8 cellular contexts compared by ENCODE assay signal in the genomic region with DNA sequence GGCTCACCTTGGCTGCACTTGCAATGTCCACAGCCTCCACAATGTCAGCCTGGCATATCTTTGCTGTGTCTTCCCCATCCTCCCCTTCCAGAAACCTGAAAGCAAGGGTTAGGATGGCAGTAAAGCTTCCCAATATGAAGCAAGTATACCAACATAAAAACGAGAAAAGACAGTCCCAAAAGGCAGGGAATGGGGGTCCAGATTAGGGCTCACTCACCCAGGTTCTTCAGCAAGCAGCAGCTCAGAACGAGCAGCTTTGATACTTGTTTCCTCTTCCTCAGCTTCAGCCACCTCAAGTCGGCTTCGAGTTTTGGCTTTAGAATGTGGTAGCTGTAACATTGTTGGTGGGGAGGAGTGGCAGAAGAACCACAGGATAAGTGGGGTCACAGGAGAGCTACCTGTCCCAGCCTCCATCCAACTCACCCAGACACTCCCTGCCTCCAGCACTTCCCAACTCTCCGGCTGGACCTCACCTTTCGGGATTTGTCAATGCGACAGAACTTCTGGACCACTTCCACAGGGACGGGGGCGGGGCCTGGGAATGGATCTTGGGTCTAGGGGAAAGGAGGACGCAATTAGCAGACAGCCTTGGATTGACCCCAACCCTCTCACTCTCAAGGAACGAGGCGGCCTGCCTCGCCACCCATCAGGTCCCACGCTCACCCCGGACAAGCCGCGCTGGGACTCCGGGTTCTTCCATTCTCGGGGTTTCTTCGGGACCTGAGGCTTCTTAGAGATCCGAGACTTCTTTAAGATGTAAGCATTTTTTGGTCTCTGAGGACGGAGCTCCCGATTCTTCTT. TPM values are rescaled to one million over a fixed set of nuclear protein-coding genes. Genes with fewer than 3 reads are reported as not detected.
DNase-seq lines count a peak whose midpoint lies in the region; ATAC-seq and TF ChIP-seq lines count a peak whose summit lies in the region.

No MANE protein-coding gene starts in this region.

- H3K36me3 Mint-ChIP-seq in activated CD4-positive, alpha-beta T cell treated with anti-CD3 and anti-CD28 coated beads, Interleukin-2, amount 10 ng/mL, durations not matched to agents 7 days and 5 days (ENCODE audit: low read depth) = peaks cover 37% of the 10 kb centered on the region
- peaks cover 34% of the 10 kb centered on the region for H3K36me3 Mint-ChIP-seq in activated naive CD8-positive, alpha-beta T cell treated with anti-CD3 and anti-CD28 coated beads for 36 hours

- peaks cover 44% of the 10 kb centered on the region for H3K4me1 Mint-ChIP-seq in activated CD4-positive, alpha-beta T cell treated with anti-CD3 and anti-CD28 coated beads, Interleukin-2, amount 10 ng/mL, durations not matched to agents 7 days and 5 days
- peaks cover 26% of the 10 kb centered on the region for H3K4me1 Mint-ChIP-seq in activated naive CD8-positive, alpha-beta T cell treated with anti-CD3 and anti-CD28 coated beads for 36 hours

- H3K4me1 ChIP-seq in left lung (peaks cover 14 to 38% of the 10 kb centered on the region in 2 donors), tibial artery (peaks cover 4 to 25% (median 22%) of the 10 kb centered on the region in 4 donors)

- H3K27me3 ChIP-seq in left lung (no peaks in the 10 kb centered on the region), tibial artery (no peaks in the 10 kb centered on the region)

- H3K27me3 Mint-ChIP-seq in activated CD4-positive, alpha-beta T cell treated with anti-CD3 and anti-CD28 coated beads, Interleukin-2, amount 10 ng/mL, durations not matched to agents 7 days and 5 days = no peaks in the 10 kb centered on the region
- H3K27me3 Mint-ChIP-seq in activated naive CD8-positive, alpha-beta T cell treated with anti-CD3 and anti-CD28 coated beads for 36 hours = no peaks in the 10 kb centered on the region

- peak overlapping the region; percentile 96 for H3K4me3 Mint-ChIP-seq in activated CD4-positive, alpha-beta T cell treated with anti-CD3 and anti-CD28 coated beads, Interleukin-2, amount 10 ng/mL, durations not matched to agents 7 days and 5 days
- H3K4me3 Mint-ChIP-seq in activated naive CD8-positive, alpha-beta T cell treated with anti-CD3 and anti-CD28 coated beads for 36 hours = peak overlapping the region; percentile 99

- ATAC-seq in left lung (no peak), HG02885 (IDR thresholded peaks at IDR 0.05; ENCODE audit: poor library complexity, unreplicated experiment) (no peak), GM19035 (IDR thresholded peaks at IDR 0.05; ENCODE audit: unreplicated experiment) (no peak)

- peaks cover 0 to 71% of the 10 kb centered on the region in 2 donors for H3K36me3 ChIP-seq in left lung
- peaks cover 31 to 66% (median 54%) of the 10 kb centered on the region in 3 donors for H3K36me3 ChIP-seq in tibial artery

- peak overlapping the region; percentile 66 to 83 for H3K4me3 ChIP-seq in left lung
- H3K4me3 ChIP-seq in tibial artery = peak overlapping the region; percentile 73 to 79

- DNase-seq in activated CD4-positive, alpha-beta T cell treated with anti-CD3 and anti-CD28 coated beads, Interleukin-2, amount 10 ng/mL, durations not matched to agents 7 days and 5 days = no peak
- no peak for DNase-seq in activated CD4-positive, alpha-beta T cell treated with anti-CD3 and anti-CD28 coated beads for 48 hours
- no peak for DNase-seq in activated naive CD8-positive, alpha-beta T cell treated with anti-CD3 and anti-CD28 coated beads for 36 hours
- DNase-seq in left lung (no peak), tibial artery (no peak), activated gamma-delta T cell (lab: John Stamatoyannopoulos, UW) (no peak)

- POLR2A ChIA-PET in activated CD4-positive, alpha-beta T cell treated with anti-CD3 and anti-CD28 coated beads, Interleukin-2, amount 10 ng/mL, durations not matched to agents 7 days and 5 days (lab: Charles Lee) = interaction anchor here (0.7 to 2.3 kb wide), 3 partner anchors 11 to 408 kb away, joined by 3 to 11 read pairs (median 3); a partner anchor contains a TSS

- CTCF ChIA-PET in activated CD4-positive, alpha-beta T cell treated with anti-CD3 and anti-CD28 coated beads, Interleukin-2, amount 10 ng/mL, durations not matched to agents 7 days and 5 days (lab: Charles Lee) = interaction anchor here (0.7 to 2.7 kb wide), 9 partner anchors 7 to 450 kb away, joined by 3 to 19 read pairs (median 5); a partner anchor contains a TSS

- H3K9me3 Mint-ChIP-seq in activated CD4-positive, alpha-beta T cell treated with anti-CD3 and anti-CD28 coated beads, Interleukin-2, amount 10 ng/mL, durations not matched to agents 7 days and 5 days = no peaks in the 10 kb centered on the region
- H3K9me3 Mint-ChIP-seq in activated naive CD8-positive, alpha-beta T cell treated with anti-CD3 and anti-CD28 coated beads for 36 hours = no peaks in the 10 kb centered on the region

- TF ChIP-seq CTCF in left lung (IDR thresholded peaks at IDR 0.05) = no peak
- TF ChIP-seq CTCF in tibial artery (IDR thresholded peaks at IDR 0.05) = no peak

- intact Hi-C loops in left lung (cut with DNase I) = no loop called here
- intact Hi-C loops in tibial artery (cut with DNase I; ENCODE audit: low total_unique reads) = no loop called here

- peak overlapping the region; percentile 82 for H3K27ac Mint-ChIP-seq in activated CD4-positive, alpha-beta T cell treated with anti-CD3 and anti-CD28 coated beads, Interleukin-2, amount 10 ng/mL, durations not matched to agents 7 days and 5 days
- H3K27ac Mint-ChIP-seq in activated naive CD8-positive, alpha-beta T cell treated with anti-CD3 and anti-CD28 coated beads for 36 hours = peak overlapping the region; percentile 97

- H3K9me3 ChIP-seq in left lung = no peaks in the 10 kb centered on the region
- no peaks in the 10 kb centered on the region for H3K9me3 ChIP-seq in tibial artery

- H3K27ac ChIP-seq in left lung (peak overlapping the region; percentile 68 to 77), tibial artery (peak overlapping the region; percentile 69 to 81)

RNA-seq across cellular contexts. Expression of a gene that starts 0.7 kb away (rescaled TPM):
- 10 to 100 TPM; 53.4 to 54.8 TPM for total RNA-seq in activated CD4-positive, alpha-beta T cell treated with anti-CD3 and anti-CD28 coated beads, Interleukin-2, amount 10 ng/mL, durations not matched to agents 7 days and 5 days
- total RNA-seq in activated naive CD8-positive, alpha-beta T cell treated with anti-CD3 and anti-CD28 coated beads for 36 hours = 100 to 1,000 TPM; 105 to 107 TPM
- 10 to 100 TPM; 26.6 to 42.0 TPM for total RNA-seq in left lung

RNA-seq across cellular contexts. Expression of a gene that starts 1.1 kb away (rescaled TPM):
- 10 to 100 TPM; 57.0 to 67.2 TPM for total RNA-seq in activated CD4-positive, alpha-beta T cell treated with anti-CD3 and anti-CD28 coated beads, Interleukin-2, amount 10 ng/mL, durations not matched to agents 7 days and 5 days
- total RNA-seq in activated naive CD8-positive, alpha-beta T cell treated with anti-CD3 and anti-CD28 coated beads for 36 hours = 100 to 1,000 TPM; 106 to 107 TPM
- 10 to 100 TPM; 37.7 to 43.0 TPM for total RNA-seq in left lung

RNA-seq across cellular contexts. Expression of a gene that starts 10.4 kb away (rescaled TPM):
- 10 to 100 TPM; 52.6 to 52.8 TPM for total RNA-seq in activated CD4-positive, alpha-beta T cell treated with anti-CD3 and anti-CD28 coated beads, Interleukin-2, amount 10 ng/mL, durations not matched to agents 7 days and 5 days
- 10 to 100 TPM; 15.0 to 17.7 TPM for total RNA-seq in activated naive CD8-positive, alpha-beta T cell treated with anti-CD3 and anti-CD28 coated beads for 36 hours
- 10 to 100 TPM; 83.3 to 94.6 TPM for total RNA-seq in left lung

RNA-seq across cellular contexts. Expression of a gene that starts 11.4 kb away (rescaled TPM):
- 10 to 100 TPM; 18.3 to 21.5 TPM for total RNA-seq in activated CD4-positive, alpha-beta T cell treated with anti-CD3 and anti-CD28 coated beads, Interleukin-2, amount 10 ng/mL, durations not matched to agents 7 days and 5 days
- 1 to 10 TPM; 1.8 to 2.1 TPM for total RNA-seq in activated naive CD8-positive, alpha-beta T cell treated with anti-CD3 and anti-CD28 coated beads for 36 hours
- 10 to 100 TPM; 12.7 to 12.9 TPM for total RNA-seq in left lung

RNA-seq across cellular contexts. Expression of a gene that starts 16.5 kb away (rescaled TPM):
- total RNA-seq in activated CD4-positive, alpha-beta T cell treated with anti-CD3 and anti-CD28 coated beads, Interleukin-2, amount 10 ng/mL, durations not matched to agents 7 days and 5 days = 1,000 to 10,000 TPM; 2,438 to 3,135 TPM
- total RNA-seq in activated naive CD8-positive, alpha-beta T cell treated with anti-CD3 and anti-CD28 coated beads for 36 hours = 1,000 to 10,000 TPM; 3,940 to 3,999 TPM
- 1,000 to 10,000 TPM; 1,881 to 1,887 TPM for total RNA-seq in left lung
